1 cellular context compared by ENCODE assay signal in genomic region chr6:44127186-44128019, GRCh38.
TF ChIP-seq lines count a peak whose summit lies in the region.

TSS of gene MRPL14 (minus strand) at chr6:44127452. CDS start at chr6:44116611, 10,841 bp downstream.
TSS of gene TMEM63B (plus strand) at chr6:44127554. CDS start at chr6:44134585, 7,031 bp downstream.

TF ChIP-seq in HepG2, 621 proteins besides CTCF, POLR2A, EP300 and RAD21 (continued from another document and continues in another):
- TF ChIP-seq TEAD2 (CRISPR knock-in tag; IDR thresholded peaks at IDR 0.05) (no peak), BCLAF1 (IDR thresholded peaks at IDR 0.05) (no peak), PAF1 (CRISPR knock-in tag; IDR thresholded peaks at IDR 0.05) (no peak), KLF15 (CRISPR knock-in tag; IDR thresholded peaks at IDR 0.05; ENCODE audit: borderline replicate concordance) (no peak), HNRNPL (IDR thresholded peaks at IDR 0.05; ENCODE audit: low read depth, low read length) (no peak), NCOA2 (CRISPR knock-in tag; IDR thresholded peaks at IDR 0.05) (no peak), ISX (CRISPR knock-in tag; conservative IDR thresholded peaks at IDR 0.05) (no peak), KLF9 (CRISPR knock-in tag; IDR thresholded peaks at IDR 0.05; ENCODE audit: low read depth) (no peak), MTA3 (CRISPR knock-in tag; IDR thresholded peaks at IDR 0.05) (no peak), ZNF709 (CRISPR knock-in tag; IDR thresholded peaks at IDR 0.05) (no peak), HDAC6 (IDR thresholded peaks at IDR 0.05; ENCODE audit: low read depth, low read length) (no peak), ATAD3A (CRISPR knock-in tag; IDR thresholded peaks at IDR 0.05) (no peak), CEBPB (IDR thresholded peaks at IDR 0.05; ENCODE audit: borderline replicate concordance, low read depth, low read length) (no peak), ZNF691 (CRISPR knock-in tag; IDR thresholded peaks at IDR 0.05; ENCODE audit: borderline replicate concordance, low read depth) (peak; percentile 57; the same call in 1 of the 2 replicates), SNAPC2 (CRISPR knock-in tag; IDR thresholded peaks at IDR 0.05) (0 out of 2 replicates have a peak, but pooled peaks have one; percentile 4), ATF3 (CRISPR knock-in tag; IDR thresholded peaks at IDR 0.05) (no peak), ZNF333 (CRISPR knock-in tag; IDR thresholded peaks at IDR 0.05; ENCODE audit: borderline replicate concordance) (no peak), EZH2 (conservative IDR thresholded peaks at IDR 0.05; ENCODE audit: low read depth, low read length) (no peak), RXRA (CRISPR knock-in tag; IDR thresholded peaks at IDR 0.05) (no peak), NR2F6 (IDR thresholded peaks at IDR 0.05) (no peak), NR2F6 (CRISPR knock-in tag; IDR thresholded peaks at IDR 0.05) (no peak), NFYB (CRISPR knock-in tag; IDR thresholded peaks at IDR 0.05) (no peak), SPEN (CRISPR knock-in tag; IDR thresholded peaks at IDR 0.05; ENCODE audit: low read depth) (no peak; the same call in 1 of the 2 replicates), ZNF280B (CRISPR knock-in tag; IDR thresholded peaks at IDR 0.05; ENCODE audit: borderline replicate concordance) (peak; percentile 42; the same call in 1 of the 2 replicates), HNRNPK (IDR thresholded peaks at IDR 0.05; ENCODE audit: low read depth, low read length, poor library complexity, severe bottlenecking) (peak; percentile 100), ZNF251 (CRISPR knock-in tag; IDR thresholded peaks at IDR 0.05) (no peak), ZBTB37 (CRISPR knock-in tag; IDR thresholded peaks at IDR 0.05) (no peak), PRDM10 (CRISPR knock-in tag; IDR thresholded peaks at IDR 0.05; ENCODE audit: low read depth) (no peak), ZFP36L1 (CRISPR knock-in tag; IDR thresholded peaks at IDR 0.05) (no peak), ZSCAN12 (CRISPR knock-in tag; IDR thresholded peaks at IDR 0.05) (no peak), ZFY (CRISPR knock-in tag; IDR thresholded peaks at IDR 0.05) (peak; percentile 85), DBP (CRISPR knock-in tag; IDR thresholded peaks at IDR 0.05; ENCODE audit: not compliant biosample characterization) (no peak), ZGPAT (CRISPR knock-in tag; IDR thresholded peaks at IDR 0.05) (peak; percentile 44; the same call in 1 of the 2 replicates), ZKSCAN8 (CRISPR knock-in tag; IDR thresholded peaks at IDR 0.05; ENCODE audit: borderline replicate concordance) (no peak), ZNF124 (CRISPR knock-in tag; IDR thresholded peaks at IDR 0.05) (0 out of 2 replicates have a peak, but pooled peaks have one; percentile 39), ATF5 (CRISPR knock-in tag; IDR thresholded peaks at IDR 0.05; ENCODE audit: low read depth) (no peak), ZFP36 (IDR thresholded peaks at IDR 0.05; ENCODE audit: borderline replicate concordance, low read depth, low read length, partially characterized antibody) (no peak), HMGA1 (CRISPR knock-in tag; conservative IDR thresholded peaks at IDR 0.05) (no peak), ZNF275 (CRISPR knock-in tag; IDR thresholded peaks at IDR 0.05; ENCODE audit: borderline replicate concordance) (no peak), ZBTB49 (CRISPR knock-in tag; IDR thresholded peaks at IDR 0.05; ENCODE audit: borderline replicate concordance) (no peak), U2AF1 (optimal IDR thresholded peaks at IDR 0.05; ENCODE audit: low read depth, low read length) (no peak), GPBP1L1 (CRISPR knock-in tag; IDR thresholded peaks at IDR 0.05) (no peak), ZNF619 (CRISPR knock-in tag; IDR thresholded peaks at IDR 0.05) (no peak)
